ENCODE assay signal across 12 cellular contexts in the genomic region with DNA sequence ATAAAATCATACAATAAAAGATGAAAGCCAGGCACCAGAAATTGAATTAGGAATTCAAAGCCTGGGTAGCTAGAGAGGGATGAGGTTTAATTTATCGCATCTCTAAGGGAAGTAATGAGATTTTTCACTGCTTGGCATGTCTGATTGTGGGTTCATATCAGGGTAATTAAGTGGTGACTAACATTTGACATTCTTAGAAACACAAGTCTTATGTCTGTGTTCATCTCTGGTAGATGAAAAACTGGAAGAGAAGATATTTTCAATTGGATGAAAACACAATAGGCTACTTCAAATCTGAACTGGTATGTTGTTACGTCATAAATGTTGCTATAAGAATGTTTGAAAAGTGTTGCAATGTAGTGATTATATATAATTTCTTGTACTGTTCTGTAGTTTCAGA. TPM values are rescaled to one million over a fixed set of nuclear protein-coding genes. Genes with fewer than 3 reads are reported as not detected.
DNase-seq lines count a peak whose midpoint lies in the region; ATAC-seq and TF ChIP-seq lines count a peak whose summit lies in the region.
"Had no signal": no experiment of that assay in that cellular context is flagged by ENCODE, and none has a peak within 500 bp of the region (broad histone marks: within the 10 kb centered on the region; RNA-seq: fewer than 3 reads in every experiment).

No MANE protein-coding gene starts in this region.

- POLR2A ChIA-PET in naive thymus-derived CD8-positive, alpha-beta T cell (lab: Charles Lee), result interaction anchor here (0.7 to 4.9 kb wide), 2 partner anchors 43 to 125 kb away, joined by 3 to 31 read pairs; partner anchors contain the start of gene PLEKHA1
- POLR2A ChIA-PET in Caco-2 (lab: Charles Lee), result no interaction called here

- ATAC-seq in CD4-positive, CD25-positive, alpha-beta regulatory T cell (ENCODE audit: low read depth in 2 of 2), result no peak
- ATAC-seq in central memory CD8-positive, alpha-beta T cell (replicated peaks; ENCODE audit: extremely low read depth, poor library complexity, severe bottlenecking), result no peak
- ATAC-seq in naive thymus-derived CD8-positive, alpha-beta T cell, result peak in 1 of 2 donors; percentile 5
- no peak for ATAC-seq in HG02763 (IDR thresholded peaks at IDR 0.05; ENCODE audit: unreplicated experiment)

- H3K36me3 Mint-ChIP-seq in CD4-positive, CD25-positive, alpha-beta regulatory T cell, result peaks cover 47% of the 10 kb centered on the region
- peaks cover 16% of the 10 kb centered on the region for H3K36me3 Mint-ChIP-seq in central memory CD8-positive, alpha-beta T cell (ENCODE audit: insufficient read depth)
- H3K36me3 Mint-ChIP-seq in naive thymus-derived CD8-positive, alpha-beta T cell, result peaks cover 4 to 44% (median 44%) of the 10 kb centered on the region in 3 donors
- H3K36me3 Mint-ChIP-seq in Caco-2 (ENCODE audit: insufficient read depth, unreplicated experiment), result peaks cover 57% of the 10 kb centered on the region

- CTCF ChIA-PET in Caco-2 (lab: Charles Lee), result no interaction called here

- peaks cover 0 to 3% (median 1%) of the 10 kb centered on the region in 7 donors for H3K9me3 Mint-ChIP-seq in CD4-positive, CD25-positive, alpha-beta regulatory T cell
- H3K9me3 Mint-ChIP-seq in central memory CD8-positive, alpha-beta T cell, result no peaks in the 10 kb centered on the region
- H3K9me3 Mint-ChIP-seq in naive thymus-derived CD8-positive, alpha-beta T cell, result peaks cover 0 to 2% (median 0%) of the 10 kb centered on the region in 9 donors
- H3K9me3 Mint-ChIP-seq in Caco-2 (ENCODE audit: unreplicated experiment), result no peaks in the 10 kb centered on the region
- H3K9me3 Mint-ChIP-seq: T-helper 1 cell treated with Interleukin-12 subunit alpha and Interleukin-12 subunit beta and Interleukin-4 antibody, amounts not matched to agents 30 μg/mL and 1 μg/mL, for 36 hours had no signal

- H3K27ac ChIP-seq in CD4-positive, CD25-positive, alpha-beta regulatory T cell (ENCODE audit: insufficient read depth, low read length, poor library complexity, severe bottlenecking), result peak overlapping the region; percentile 76

- peaks cover 40 to 85% (median 66%) of the 10 kb centered on the region in 4 donors for H3K4me1 Mint-ChIP-seq in CD4-positive, CD25-positive, alpha-beta regulatory T cell
- peaks cover 54% of the 10 kb centered on the region for H3K4me1 Mint-ChIP-seq in central memory CD8-positive, alpha-beta T cell
- H3K4me1 Mint-ChIP-seq in naive thymus-derived CD8-positive, alpha-beta T cell, result peaks cover 30 to 86% (median 76%) of the 10 kb centered on the region in 4 donors
- H3K4me1 Mint-ChIP-seq in Caco-2 (ENCODE audit: low read depth, unreplicated experiment), result no peaks in the 10 kb centered on the region

- no peaks in the 10 kb centered on the region for H3K27me3 Mint-ChIP-seq in CD4-positive, CD25-positive, alpha-beta regulatory T cell
- H3K27me3 Mint-ChIP-seq in central memory CD8-positive, alpha-beta T cell, result no peaks in the 10 kb centered on the region
- no peaks in the 10 kb centered on the region for H3K27me3 Mint-ChIP-seq in naive thymus-derived CD8-positive, alpha-beta T cell
- no peaks in the 10 kb centered on the region for H3K27me3 Mint-ChIP-seq in Caco-2 (ENCODE audit: insufficient read depth, unreplicated experiment)
- H3K27me3 Mint-ChIP-seq: activated CD4-positive, alpha-beta memory T cell treated with anti-CD3 and anti-CD28 coated beads for 36 hours had no signal

- H3K36me3 ChIP-seq in CD4-positive, CD25-positive, alpha-beta regulatory T cell (ENCODE audit: control insufficient read depth, insufficient read depth, low read length), result peaks cover 4% of the 10 kb centered on the region
- H3K36me3 ChIP-seq in Caco-2 (ENCODE audit: control insufficient read depth, insufficient read depth, low read length), result no peaks in the 10 kb centered on the region

- no peaks in the 10 kb centered on the region for H3K9me3 ChIP-seq in CD4-positive, CD25-positive, alpha-beta regulatory T cell (ENCODE audit: control insufficient read depth in 2 of 2, low read length in 2 of 2)
- H3K9me3 ChIP-seq in Caco-2, result no peaks in the 10 kb centered on the region

- DNase-seq in CD4-positive, CD25-positive, alpha-beta regulatory T cell, result no peak
- DNase-seq in RPMI7951 (ENCODE audit: low read depth), result peak; percentile 20
- no peak for DNase-seq in central memory CD8-positive, alpha-beta T cell (ENCODE audit: low spot score in 2 of 2)
- no peak for DNase-seq in naive thymus-derived CD8-positive, alpha-beta T cell
- DNase-seq in Caco-2, result no peak
- DNase-seq in SKM-1 (lab: John Stamatoyannopoulos, UW; ENCODE audit: unreplicated experiment), result no peak
- DNase-seq: NCI-H446 had no signal

- BruUV-seq in Caco-2 (replicated peaks; lab: Mats Ljungman, UMichigan), result no TSS peak

- peaks cover 85% of the 10 kb centered on the region for H3K4me1 ChIP-seq in CD4-positive, CD25-positive, alpha-beta regulatory T cell (ENCODE audit: control insufficient read depth, insufficient read depth, low read length, poor library complexity, severe bottlenecking)
- H3K4me1 ChIP-seq in Caco-2, result no peaks in the 10 kb centered on the region; the same call in 1 of the 2 replicates

- intact Hi-C loops in Caco-2 (cut with micrococcal nuclease; ENCODE audit: unreplicated experiment), result no loop called here

- no peak for TF ChIP-seq CTCF in Caco-2 (IDR thresholded peaks at IDR 0.05; ENCODE audit: insufficient read depth in 1 of 2, low read depth in 1 of 2, low read length in 1 of 2, severe bottlenecking in 1 of 2, unreplicated experiment in 1 of 2)

- H3K27ac Mint-ChIP-seq in CD4-positive, CD25-positive, alpha-beta regulatory T cell, result peak overlapping the region; percentile 92 to 98 (median 93)
- peak overlapping the region; percentile 23 for H3K27ac Mint-ChIP-seq in central memory CD8-positive, alpha-beta T cell (ENCODE audit: low read depth)
- H3K27ac Mint-ChIP-seq in naive thymus-derived CD8-positive, alpha-beta T cell, result peak overlapping the region; percentile 17 to 98 (median 89)
- H3K27ac Mint-ChIP-seq in Caco-2 (ENCODE audit: unreplicated experiment), result no peak overlapping the region
- H3K27ac Mint-ChIP-seq: T-helper 1 cell treated with Interleukin-12 subunit alpha and Interleukin-12 subunit beta and Interleukin-4 antibody, amounts not matched to agents 30 μg/mL and 1 μg/mL, for 36 hours had no signal

- H3K27me3 ChIP-seq in CD4-positive, CD25-positive, alpha-beta regulatory T cell (ENCODE audit: control insufficient read depth, insufficient read depth, low read length), result no peaks in the 10 kb centered on the region
- no peaks in the 10 kb centered on the region for H3K27me3 ChIP-seq in Caco-2 (replicated peaks; ENCODE audit: control insufficient read depth, insufficient read depth, low read length)

- H3K4me3 Mint-ChIP-seq in CD4-positive, CD25-positive, alpha-beta regulatory T cell, result peak overlapping the region; percentile 12 to 84 (median 68)
- no peak overlapping the region for H3K4me3 Mint-ChIP-seq in central memory CD8-positive, alpha-beta T cell
- H3K4me3 Mint-ChIP-seq in naive thymus-derived CD8-positive, alpha-beta T cell, result peak overlapping the region in 9 of 10 donors; percentile 52 to 72 (median 63)
- no peak overlapping the region for H3K4me3 Mint-ChIP-seq in Caco-2 (ENCODE audit: unreplicated experiment)
- H3K4me3 Mint-ChIP-seq: activated CD4-positive, alpha-beta memory T cell treated with anti-CD3 and anti-CD28 coated beads for 36 hours; T-helper 1 cell treated with Interleukin-12 subunit alpha and Interleukin-12 subunit beta and Interleukin-4 antibody, amounts not matched to agents 30 μg/mL and 1 μg/mL, for 36 hours had no signal

- peak overlapping the region; percentile 80 for H3K4me3 ChIP-seq in CD4-positive, CD25-positive, alpha-beta regulatory T cell (ENCODE audit: low read depth, low read length)
- no peak overlapping the region for H3K4me3 ChIP-seq in Caco-2 (ENCODE audit: low read depth, low read length)

RNA-seq across cellular contexts. Expression of gene ARMS2, which starts 36.8 kb away (rescaled TPM):
- total RNA-seq in CD4-positive, CD25-positive, alpha-beta regulatory T cell, result not detected
- not detected for polyA plus RNA-seq in CD4-positive, CD25-positive, alpha-beta regulatory T cell
- not detected in 2 replicates for total RNA-seq in RPMI7951 (2014; rRNA removed; shearing (Covaris generic))
- total RNA-seq in naive thymus-derived CD8-positive, alpha-beta T cell, result not detected
- not detected for polyA plus RNA-seq in naive thymus-derived CD8-positive, alpha-beta T cell
- not detected in 2 replicates for total RNA-seq in Caco-2 (2022)
- total RNA-seq: activated CD4-positive, alpha-beta memory T cell treated with anti-CD3 and anti-CD28 coated beads for 36 hours; epithelial cell of proximal tubule; temporal lobe had no signal

RNA-seq across cellular contexts. Expression of gene PLEKHA1, which starts 43.2 kb away (rescaled TPM):
- 35.9 TPM for total RNA-seq in CD4-positive, CD25-positive, alpha-beta regulatory T cell
- 100 to 1,000 TPM in 2 of 4 donors, 10 to 100 TPM in 2; 77.4 to 112 (median 95.5) TPM for polyA plus RNA-seq in CD4-positive, CD25-positive, alpha-beta regulatory T cell
- total RNA-seq in RPMI7951 (2014; rRNA removed; shearing (Covaris generic)), result 10.0 and 15.8 TPM in 2 replicates
- total RNA-seq in naive thymus-derived CD8-positive, alpha-beta T cell, result 10 to 100 TPM; 71.4 to 78.0 TPM
- polyA plus RNA-seq in naive thymus-derived CD8-positive, alpha-beta T cell, result 10 to 100 TPM; 76.9 to 91.6 (median 90.9) TPM
- 48.4 and 48.5 TPM in 2 replicates for total RNA-seq in Caco-2 (2022)

RNA-seq across cellular contexts. Expression of gene HTRA1, which starts 43.7 kb away (rescaled TPM):
- not detected for total RNA-seq in CD4-positive, CD25-positive, alpha-beta regulatory T cell
- polyA plus RNA-seq in CD4-positive, CD25-positive, alpha-beta regulatory T cell, result not detected
- total RNA-seq in RPMI7951 (2014; rRNA removed; shearing (Covaris generic)), result 136 and 182 TPM in 2 replicates
- not detected for total RNA-seq in naive thymus-derived CD8-positive, alpha-beta T cell
- polyA plus RNA-seq in naive thymus-derived CD8-positive, alpha-beta T cell, result not detected
- 0.70 and 1.1 TPM in 2 replicates for total RNA-seq in Caco-2 (2022)
- total RNA-seq: activated CD4-positive, alpha-beta memory T cell treated with anti-CD3 and anti-CD28 coated beads for 36 hours had no signal

Comparison
In these comparisons a context has a peak if more than half of its experiments do, and no peak if none do; other contexts are left out.
1. H3K4me3 Mint-ChIP-seq: peak in CD4-positive, CD25-positive, alpha-beta regulatory T cell (4 of 4) and naive thymus-derived CD8-positive, alpha-beta T cell (9 of 10); none in central memory CD8-positive, alpha-beta T cell (single experiment) and Caco-2 (single experiment).
2. RNA of gene HTRA1, which starts 43.7 kb away (total RNA-seq): 136 to 182 TPM in RPMI7951; 0.70 to 1.1 TPM in Caco-2, not detected in CD4-positive, CD25-positive, alpha-beta regulatory T cell (single experiment) and not detected in naive thymus-derived CD8-positive, alpha-beta T cell; every median in the first group is over 10 times any median in the second.